In genomic region chr5:74632947-74633356, GRCh38 we compare ENCODE assay signal across 12 cellular contexts. TPM values are rescaled to one million over a fixed set of nuclear protein-coding genes. Genes with fewer than 3 reads are reported as not detected.
DNase-seq lines count a peak whose midpoint lies in the region; ATAC-seq and TF ChIP-seq lines count a peak whose summit lies in the region.
"Had no signal": no experiment of that assay in that cellular context is flagged by ENCODE, and none has a peak within 500 bp of the region (broad histone marks: within the 10 kb centered on the region; RNA-seq: fewer than 3 reads in every experiment).

No MANE protein-coding gene starts in this region.

- peaks cover 72% of the 10 kb centered on the region for H3K4me1 ChIP-seq in Panc1 (ENCODE audit: control insufficient read depth, insufficient read depth, low read length)
- peaks cover 0 to 91% (median 15%) of the 10 kb centered on the region in 3 donors for H3K4me1 ChIP-seq in esophagus squamous epithelium
- peaks cover 15% of the 10 kb centered on the region for H3K4me1 ChIP-seq in parathyroid adenoma
- peaks cover 21% of the 10 kb centered on the region for H3K4me1 ChIP-seq in CD4-positive, alpha-beta memory T cell (ENCODE audit: insufficient read depth, low read length)

- in situ Hi-C loops in Panc1 (cut with HindIII; ENCODE audit: low pct_unique_long_range_greater_than_20kb, low sequenced_read_pairs), result no loop called here

- H3K4me3 ChIP-seq in Panc1 (ENCODE audit: low read depth in 2 of 2, low read length in 2 of 2) (peak overlapping the region in 1 of 2 experiments; percentile 41; a peak in 1 of 4 replicates), esophagus squamous epithelium (no peak overlapping the region), parathyroid adenoma (ENCODE audit: low read depth, low read length) (peak overlapping the region; percentile 24)
- no peak overlapping the region for H3K4me3 ChIP-seq in CD4-positive, alpha-beta memory T cell (ENCODE audit: low read length in 2 of 2)
- H3K4me3 ChIP-seq: Peyer's patch had no signal

- no peak for TF ChIP-seq POLR2A in esophagus squamous epithelium (IDR thresholded peaks at IDR 0.05)

- DNase-seq in DMS53 treated with DMSO at 0.1 percent for 48 hours (lab: John Stamatoyannopoulos, UW; ENCODE audit: unreplicated experiment) (peak; percentile 33), Panc1 (ENCODE audit: low read depth, low spot score) (peak; percentile 79), esophagus squamous epithelium (lab: John Stamatoyannopoulos, UW) (no peak), NCI-H1417 (lab: John Stamatoyannopoulos, UW) (no peak), NOMO-1 (lab: John Stamatoyannopoulos, UW; ENCODE audit: unreplicated experiment in 2 of 2) (no peak)
- no peak for DNase-seq in activated CD4-positive, CD25-positive, alpha-beta regulatory T cell treated with anti-CD3 and anti-CD28 coated beads, Interleukin-2, amount 50 U/mL, for 72 hours
- no peak for DNase-seq in CD4-positive, alpha-beta memory T cell
- DNase-seq: COR-L47, NCI-H1930, Peyer's patch had no signal

- H3K9me3 ChIP-seq in Panc1 (ENCODE audit: control insufficient read depth, insufficient read depth, low read depth, low read length), result no peaks in the 10 kb centered on the region
- no peaks in the 10 kb centered on the region for H3K9me3 ChIP-seq in esophagus squamous epithelium
- H3K9me3 ChIP-seq in parathyroid adenoma (ENCODE audit: control insufficient read depth, low read length), result no peaks in the 10 kb centered on the region
- no peaks in the 10 kb centered on the region for H3K9me3 ChIP-seq in CD4-positive, alpha-beta memory T cell (ENCODE audit: control insufficient read depth in 1 of 2, low read length in 2 of 2)
- H3K9me3 ChIP-seq: Peyer's patch had no signal

- no peaks in the 10 kb centered on the region for H3K9me3 Mint-ChIP-seq in CD4-positive, alpha-beta memory T cell

- no peak overlapping the region for H3K27ac Mint-ChIP-seq in CD4-positive, alpha-beta memory T cell

- peak overlapping the region; percentile 55 for H3K4me2 ChIP-seq in parathyroid adenoma (ENCODE audit: low read length)

- peaks cover 36% of the 10 kb centered on the region for H3K79me2 ChIP-seq in parathyroid adenoma

- intact Hi-C loops in Panc1 (cut with micrococcal nuclease; ENCODE audit: unreplicated experiment) (no loop called here), esophagus squamous epithelium (cut with DNase I) (no loop called here)
- intact Hi-C loops in CD4-positive, alpha-beta memory T cell (cut with micrococcal nuclease), result no loop called here

- no TSS peak for BruUV-seq in Panc1 (replicated peaks; lab: Mats Ljungman, UMichigan)

- no peak overlapping the region for H3K4me3 Mint-ChIP-seq in CD4-positive, alpha-beta memory T cell

- WGBS in esophagus squamous epithelium, 2 donors, result 45 to 58% methylated on average over 4 of the region's 4 CpGs

- H3K36me3 ChIP-seq in Panc1 (ENCODE audit: control insufficient read depth, insufficient read depth, low read length) (peaks cover 3% of the 10 kb centered on the region; the same call in 1 of the 2 replicates), esophagus squamous epithelium (peaks cover 0 to 25% (median 0%) of the 10 kb centered on the region in 3 donors), parathyroid adenoma (ENCODE audit: control insufficient read depth, insufficient read depth, low read length) (no peaks in the 10 kb centered on the region)
- no peaks in the 10 kb centered on the region for H3K36me3 ChIP-seq in CD4-positive, alpha-beta memory T cell (ENCODE audit: insufficient read depth, low read length)

- peaks cover 3 to 10% of the 10 kb centered on the region in 2 donors for H3K27me3 Mint-ChIP-seq in CD4-positive, alpha-beta memory T cell

- no peak overlapping the region for H3K9ac ChIP-seq in parathyroid adenoma

- TF ChIP-seq CTCF in Panc1 (IDR thresholded peaks at IDR 0.05) (no peak), esophagus squamous epithelium (IDR thresholded peaks at IDR 0.05) (no peak), parathyroid adenoma (IDR thresholded peaks at IDR 0.05) (no peak)

- H3K27ac ChIP-seq in Panc1 (ENCODE audit: low read length) (peak overlapping the region; percentile 93), esophagus squamous epithelium (peak overlapping the region in 3 of 4 donors; percentile 63 to 76 (median 73)), parathyroid adenoma (peak overlapping the region; percentile 68)
- H3K27ac ChIP-seq in CD4-positive, alpha-beta memory T cell (ENCODE audit: low read depth, low read length), result no peak overlapping the region
- H3K27ac ChIP-seq: Peyer's patch, VCaP had no signal

- H3K4me1 Mint-ChIP-seq in CD4-positive, alpha-beta memory T cell, result peaks cover 11 to 27% (median 17%) of the 10 kb centered on the region in 4 donors

- ATAC-seq in Panc1, result peak; percentile 57

- POLR2A ChIA-PET in Panc1 (lab: Charles Lee), result interaction anchor here (0.6 kb wide), 1 partner anchor 772 kb away, joined by 3 read pairs; no protein-coding TSS in a partner anchor
- POLR2A ChIA-PET in CD4-positive, alpha-beta memory T cell (lab: Charles Lee; ENCODE audit: partially characterized antibody), result no interaction called here

- H3K36me3 Mint-ChIP-seq in CD4-positive, alpha-beta memory T cell, result no peaks in the 10 kb centered on the region

- H3K27me3 ChIP-seq in Panc1 (ENCODE audit: control insufficient read depth, insufficient read depth, low read length) (no peaks in the 10 kb centered on the region), esophagus squamous epithelium (no peaks in the 10 kb centered on the region), parathyroid adenoma (ENCODE audit: control insufficient read depth, insufficient read depth, low read length) (no peaks in the 10 kb centered on the region)
- H3K27me3 ChIP-seq in CD4-positive, alpha-beta memory T cell (ENCODE audit: insufficient read depth, low read length), result no peaks in the 10 kb centered on the region
- H3K27me3 ChIP-seq: Peyer's patch had no signal

- H2AFZ ChIP-seq in parathyroid adenoma, result no peak overlapping the region

- CTCF ChIA-PET in Panc1 (lab: Charles Lee), result no interaction called here
- CTCF ChIA-PET in CD4-positive, alpha-beta memory T cell (lab: Charles Lee; ENCODE audit: partially characterized antibody), result interaction anchor here (1.2 kb wide), 1 partner anchor 9 kb away, joined by 4 read pairs; no protein-coding TSS in a partner anchor

RNA-seq across cellular contexts. Expression of gene ENC1, which starts 7.6 kb away (rescaled TPM):
- total RNA-seq in Panc1 (2021; ENCODE audit: unreplicated experiment), result 37.0 TPM
- polyA plus RNA-seq in Panc1 (2012; ENCODE audit: insufficient read length), result 26.9 TPM
- total RNA-seq in esophagus squamous epithelium, result 1 to 10 TPM; 3.8 to 6.4 (median 3.9) TPM
- total RNA-seq in CD4-positive, alpha-beta memory T cell, result under 1 TPM; 0.61 to 0.84 TPM
- polyA plus RNA-seq in CD4-positive, alpha-beta memory T cell, result under 1 TPM; 0.10 to 0.75 TPM

RNA-seq across cellular contexts. Expression of gene HEXB, which starts 52.1 kb away (rescaled TPM):
- 248 TPM for total RNA-seq in Panc1 (2021; ENCODE audit: unreplicated experiment)
- polyA plus RNA-seq in Panc1 (2012; ENCODE audit: insufficient read length), result 123 TPM
- total RNA-seq in esophagus squamous epithelium, result 10 to 100 TPM; 26.7 to 76.4 (median 62.1) TPM
- 10 to 100 TPM; 62.3 to 70.9 TPM for total RNA-seq in CD4-positive, alpha-beta memory T cell
- 100 to 1,000 TPM in 1 of 2 donors, 10 to 100 TPM in 1; 92.6 to 200 TPM for polyA plus RNA-seq in CD4-positive, alpha-beta memory T cell

Comparison
In these comparisons a context has a peak if more than half of its experiments do, and no peak if none do; other contexts are left out.
1. DNase-seq: peak in DMS53 treated with DMSO at 0.1 percent for 48 hours (single experiment) and Panc1 (single experiment); none in esophagus squamous epithelium (single experiment), activated CD4-positive, CD25-positive, alpha-beta regulatory T cell treated with anti-CD3 and anti-CD28 coated beads, Interleukin-2, amount 50 U/mL, for 72 hours (single experiment), CD4-positive, alpha-beta memory T cell (0 of 5), NCI-H1417 (0 of 3) and NOMO-1 (0 of 2).